ENCODE assay signal across 2 cellular contexts in genomic region chr13:38969187-38969586, GRCh38.
TF ChIP-seq lines count a peak whose summit lies in the region.

No MANE protein-coding gene starts in this region.

TF ChIP-seq in GM23338, 12 proteins besides CTCF, POLR2A, EP300 and RAD21:
- TF ChIP-seq, protein P1, sequence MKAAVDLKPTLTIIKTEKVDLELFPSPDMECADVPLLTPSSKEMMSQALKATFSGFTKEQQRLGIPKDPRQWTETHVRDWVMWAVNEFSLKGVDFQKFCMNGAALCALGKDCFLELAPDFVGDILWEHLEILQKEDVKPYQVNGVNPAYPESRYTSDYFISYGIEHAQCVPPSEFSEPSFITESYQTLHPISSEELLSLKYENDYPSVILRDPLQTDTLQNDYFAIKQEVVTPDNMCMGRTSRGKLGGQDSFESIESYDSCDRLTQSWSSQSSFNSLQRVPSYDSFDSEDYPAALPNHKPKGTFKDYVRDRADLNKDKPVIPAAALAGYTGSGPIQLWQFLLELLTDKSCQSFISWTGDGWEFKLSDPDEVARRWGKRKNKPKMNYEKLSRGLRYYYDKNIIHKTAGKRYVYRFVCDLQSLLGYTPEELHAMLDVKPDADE (IDR thresholded peaks at IDR 0.05) = no peak
- TF ChIP-seq ZNF331 (CRISPR knock-in tag; IDR thresholded peaks at IDR 0.05; ENCODE audit: low read depth) = no peak
- TF ChIP-seq, protein P2, sequence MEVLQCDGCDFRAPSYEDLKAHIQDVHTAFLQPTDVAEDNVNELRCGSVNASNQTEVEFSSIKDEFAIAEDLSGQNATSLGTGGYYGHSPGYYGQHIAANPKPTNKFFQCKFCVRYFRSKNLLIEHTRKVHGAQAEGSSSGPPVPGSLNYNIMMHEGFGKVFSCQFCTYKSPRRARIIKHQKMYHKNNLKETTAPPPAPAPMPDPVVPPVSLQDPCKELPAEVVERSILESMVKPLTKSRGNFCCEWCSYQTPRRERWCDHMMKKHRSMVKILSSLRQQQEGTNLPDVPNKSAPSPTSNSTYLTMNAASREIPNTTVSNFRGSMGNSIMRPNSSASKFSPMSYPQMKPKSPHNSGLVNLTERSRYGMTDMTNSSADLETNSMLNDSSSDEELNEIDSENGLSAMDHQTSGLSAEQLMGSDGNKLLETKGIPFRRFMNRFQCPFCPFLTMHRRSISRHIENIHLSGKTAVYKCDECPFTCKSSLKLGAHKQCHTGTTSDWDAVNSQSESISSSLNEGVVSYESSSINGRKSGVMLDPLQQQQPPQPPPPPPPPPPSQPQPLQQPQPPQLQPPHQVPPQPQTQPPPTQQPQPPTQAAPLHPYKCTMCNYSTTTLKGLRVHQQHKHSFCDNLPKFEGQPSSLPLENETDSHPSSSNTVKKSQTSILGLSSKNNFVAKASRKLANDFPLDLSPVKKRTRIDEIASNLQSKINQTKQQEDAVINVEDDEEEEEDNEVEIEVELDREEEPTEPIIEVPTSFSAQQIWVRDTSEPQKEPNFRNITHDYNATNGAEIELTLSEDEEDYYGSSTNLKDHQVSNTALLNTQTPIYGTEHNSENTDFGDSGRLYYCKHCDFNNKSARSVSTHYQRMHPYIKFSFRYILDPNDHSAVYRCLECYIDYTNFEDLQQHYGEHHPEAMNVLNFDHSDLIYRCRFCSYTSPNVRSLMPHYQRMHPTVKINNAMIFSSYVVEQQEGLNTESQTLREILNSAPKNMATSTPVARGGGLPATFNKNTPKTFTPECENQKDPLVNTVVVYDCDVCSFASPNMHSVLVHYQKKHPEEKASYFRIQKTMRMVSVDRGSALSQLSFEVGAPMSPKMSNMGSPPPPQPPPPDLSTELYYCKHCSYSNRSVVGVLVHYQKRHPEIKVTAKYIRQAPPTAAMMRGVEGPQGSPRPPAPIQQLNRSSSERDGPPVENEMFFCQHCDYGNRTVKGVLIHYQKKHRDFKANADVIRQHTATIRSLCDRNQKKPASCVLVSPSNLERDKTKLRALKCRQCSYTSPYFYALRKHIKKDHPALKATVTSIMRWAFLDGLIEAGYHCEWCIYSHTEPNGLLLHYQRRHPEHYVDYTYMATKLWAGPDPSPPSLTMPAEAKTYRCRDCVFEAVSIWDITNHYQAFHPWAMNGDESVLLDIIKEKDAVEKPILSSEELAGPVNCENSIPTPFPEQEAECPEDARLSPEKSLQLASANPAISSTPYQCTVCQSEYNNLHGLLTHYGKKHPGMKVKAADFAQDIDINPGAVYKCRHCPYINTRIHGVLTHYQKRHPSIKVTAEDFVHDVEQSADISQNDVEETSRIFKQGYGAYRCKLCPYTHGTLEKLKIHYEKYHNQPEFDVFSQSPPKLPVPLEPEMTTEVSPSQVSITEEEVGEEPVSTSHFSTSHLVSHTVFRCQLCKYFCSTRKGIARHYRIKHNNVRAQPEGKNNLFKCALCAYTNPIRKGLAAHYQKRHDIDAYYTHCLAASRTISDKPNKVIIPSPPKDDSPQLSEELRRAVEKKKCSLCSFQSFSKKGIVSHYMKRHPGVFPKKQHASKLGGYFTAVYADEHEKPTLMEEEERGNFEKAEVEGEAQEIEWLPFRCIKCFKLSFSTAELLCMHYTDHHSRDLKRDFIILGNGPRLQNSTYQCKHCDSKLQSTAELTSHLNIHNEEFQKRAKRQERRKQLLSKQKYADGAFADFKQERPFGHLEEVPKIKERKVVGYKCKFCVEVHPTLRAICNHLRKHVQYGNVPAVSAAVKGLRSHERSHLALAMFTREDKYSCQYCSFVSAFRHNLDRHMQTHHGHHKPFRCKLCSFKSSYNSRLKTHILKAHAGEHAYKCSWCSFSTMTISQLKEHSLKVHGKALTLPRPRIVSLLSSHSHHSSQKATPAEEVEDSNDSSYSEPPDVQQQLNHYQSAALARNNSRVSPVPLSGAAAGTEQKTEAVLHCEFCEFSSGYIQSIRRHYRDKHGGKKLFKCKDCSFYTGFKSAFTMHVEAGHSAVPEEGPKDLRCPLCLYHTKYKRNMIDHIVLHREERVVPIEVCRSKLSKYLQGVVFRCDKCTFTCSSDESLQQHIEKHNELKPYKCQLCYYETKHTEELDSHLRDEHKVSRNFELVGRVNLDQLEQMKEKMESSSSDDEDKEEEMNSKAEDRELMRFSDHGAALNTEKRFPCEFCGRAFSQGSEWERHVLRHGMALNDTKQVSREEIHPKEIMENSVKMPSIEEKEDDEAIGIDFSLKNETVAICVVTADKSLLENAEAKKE (CRISPR knock-in tag; IDR thresholded peaks at IDR 0.05) = 0 out of 2 replicates have a peak, but pooled peaks have one; percentile 38

TF ChIP-seq in WTC11, 78 proteins besides CTCF, POLR2A, EP300 and RAD21:
- no peak for TF ChIP-seq PRRX2 (CRISPR knock-in tag; IDR thresholded peaks at IDR 0.05)
- no peak for TF ChIP-seq RORB (CRISPR knock-in tag; IDR thresholded peaks at IDR 0.05)
- TF ChIP-seq, protein P3, sequence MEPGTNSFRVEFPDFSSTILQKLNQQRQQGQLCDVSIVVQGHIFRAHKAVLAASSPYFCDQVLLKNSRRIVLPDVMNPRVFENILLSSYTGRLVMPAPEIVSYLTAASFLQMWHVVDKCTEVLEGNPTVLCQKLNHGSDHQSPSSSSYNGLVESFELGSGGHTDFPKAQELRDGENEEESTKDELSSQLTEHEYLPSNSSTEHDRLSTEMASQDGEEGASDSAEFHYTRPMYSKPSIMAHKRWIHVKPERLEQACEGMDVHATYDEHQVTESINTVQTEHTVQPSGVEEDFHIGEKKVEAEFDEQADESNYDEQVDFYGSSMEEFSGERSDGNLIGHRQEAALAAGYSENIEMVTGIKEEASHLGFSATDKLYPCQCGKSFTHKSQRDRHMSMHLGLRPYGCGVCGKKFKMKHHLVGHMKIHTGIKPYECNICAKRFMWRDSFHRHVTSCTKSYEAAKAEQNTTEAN (CRISPR knock-in tag; IDR thresholded peaks at IDR 0.05) = no peak
- no peak for TF ChIP-seq FOXK1 (CRISPR knock-in tag; IDR thresholded peaks at IDR 0.05)
- TF ChIP-seq ZNF396 (CRISPR knock-in tag; IDR thresholded peaks at IDR 0.05; ENCODE audit: borderline replicate concordance) = no peak
- TF ChIP-seq TCF7 (CRISPR knock-in tag; IDR thresholded peaks at IDR 0.05; ENCODE audit: low read depth) = no peak
- TF ChIP-seq CREM (CRISPR knock-in tag; IDR thresholded peaks at IDR 0.05) = no peak
- TF ChIP-seq ZNF532 (CRISPR knock-in tag; IDR thresholded peaks at IDR 0.05; ENCODE audit: borderline replicate concordance) = no peak
- TF ChIP-seq, protein P4, sequence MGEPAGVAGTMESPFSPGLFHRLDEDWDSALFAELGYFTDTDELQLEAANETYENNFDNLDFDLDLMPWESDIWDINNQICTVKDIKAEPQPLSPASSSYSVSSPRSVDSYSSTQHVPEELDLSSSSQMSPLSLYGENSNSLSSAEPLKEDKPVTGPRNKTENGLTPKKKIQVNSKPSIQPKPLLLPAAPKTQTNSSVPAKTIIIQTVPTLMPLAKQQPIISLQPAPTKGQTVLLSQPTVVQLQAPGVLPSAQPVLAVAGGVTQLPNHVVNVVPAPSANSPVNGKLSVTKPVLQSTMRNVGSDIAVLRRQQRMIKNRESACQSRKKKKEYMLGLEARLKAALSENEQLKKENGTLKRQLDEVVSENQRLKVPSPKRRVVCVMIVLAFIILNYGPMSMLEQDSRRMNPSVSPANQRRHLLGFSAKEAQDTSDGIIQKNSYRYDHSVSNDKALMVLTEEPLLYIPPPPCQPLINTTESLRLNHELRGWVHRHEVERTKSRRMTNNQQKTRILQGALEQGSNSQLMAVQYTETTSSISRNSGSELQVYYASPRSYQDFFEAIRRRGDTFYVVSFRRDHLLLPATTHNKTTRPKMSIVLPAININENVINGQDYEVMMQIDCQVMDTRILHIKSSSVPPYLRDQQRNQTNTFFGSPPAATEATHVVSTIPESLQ (CRISPR knock-in tag; IDR thresholded peaks at IDR 0.05) = no peak
- no peak for TF ChIP-seq JUN (CRISPR knock-in tag; IDR thresholded peaks at IDR 0.05)
TF ChIP-seq in WTC11: peak in this region for 0.
